ENCODE assay signal across 1 cellular context in the genomic region with DNA sequence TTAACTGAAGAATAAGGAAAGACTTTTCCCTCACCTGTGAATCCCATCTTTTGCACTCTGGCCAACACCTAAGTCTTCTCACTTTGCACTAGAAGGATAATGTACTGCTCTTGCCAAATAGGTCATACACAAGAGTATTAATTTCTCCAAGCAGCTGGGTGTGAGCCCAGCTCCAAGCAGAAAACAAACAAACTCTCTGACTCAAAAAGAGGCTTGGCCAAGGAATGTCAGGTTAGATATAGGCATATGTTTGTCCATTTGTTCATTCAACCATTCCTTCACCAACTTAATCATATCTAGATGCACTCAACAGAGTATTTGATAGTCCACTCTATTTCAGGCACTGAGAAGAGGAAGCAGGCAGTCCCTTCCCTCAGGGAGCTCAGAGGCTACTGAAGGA.
TF ChIP-seq lines count a peak whose summit lies in the region.

No MANE protein-coding gene starts in this region.

TF ChIP-seq in SK-N-SH treated with all-trans-retinoic acid at 6 μM for 48 hours, 23 proteins besides CTCF, POLR2A, EP300 and RAD21 (continued from another document):
- TF ChIP-seq TCF4 (CRISPR knock-in tag; IDR thresholded peaks at IDR 0.05; ENCODE audit: borderline replicate concordance), result no peak
- TF ChIP-seq GLIS3 (CRISPR knock-in tag; IDR thresholded peaks at IDR 0.05), result no peak
